ENCODE assay signal across 8 cellular contexts in the genomic region with DNA sequence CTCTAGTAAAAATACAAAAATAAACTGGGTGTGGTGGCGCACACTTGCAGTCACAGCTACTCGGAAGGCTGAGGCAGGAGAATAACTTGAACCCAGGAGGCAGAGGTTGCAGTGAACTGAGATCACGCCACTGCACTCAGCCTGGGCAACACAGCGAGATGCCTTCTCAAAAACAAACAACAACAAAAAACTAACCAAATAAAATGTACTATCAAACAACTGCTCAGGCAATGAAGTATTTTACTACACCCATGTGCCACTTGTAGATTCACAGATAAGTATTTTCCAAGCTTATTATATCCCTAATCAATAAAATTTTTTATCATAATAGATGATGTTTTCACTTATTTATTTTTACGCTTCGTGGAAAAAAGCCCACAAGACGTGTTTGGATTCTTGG. TPM values are rescaled to one million over a fixed set of nuclear protein-coding genes. Genes with fewer than 3 reads are reported as not detected.
DNase-seq lines count a peak whose midpoint lies in the region; TF ChIP-seq lines count a peak whose summit lies in the region.

No MANE protein-coding gene starts in this region.

- H3K36me3 ChIP-seq in GM23248 (ENCODE audit: low read depth), result no peaks in the 10 kb centered on the region

- peaks cover 6% of the 10 kb centered on the region; the same call in 1 of the 2 replicates for H3F3A ChIP-seq in GM23248 (ENCODE audit: insufficient read depth)

- H3K9me3 ChIP-seq in GM23248 (ENCODE audit: low read depth), result no peaks in the 10 kb centered on the region

- H3K27ac ChIP-seq in GM23248 (peak overlapping the region; percentile 95), VCaP (peak overlapping the region; percentile 93)

- no peaks in the 10 kb centered on the region for H3K4me1 ChIP-seq in GM23248 (ENCODE audit: insufficient read depth)

- DNase-seq in GM23248 (no peak), fibroblast of villous mesenchyme (ENCODE audit: low read depth) (no peak), skeletal muscle cell (ENCODE audit: low read depth) (no peak), SKM-1 (lab: John Stamatoyannopoulos, UW; ENCODE audit: unreplicated experiment) (no peak), EL (no peak), NCI-H524 (lab: John Stamatoyannopoulos, UW) (no peak)
- DNase-seq in stimulated activated naive CD4-positive, alpha-beta T cell treated with Interleukin-2 at 50 U/mL for 16 hours (lab: John Stamatoyannopoulos, UW), result no peak

- H3K27me3 ChIP-seq in GM23248 (replicated peaks; ENCODE audit: insufficient read depth), result no peaks in the 10 kb centered on the region

- no peaks in the 10 kb centered on the region for H3K79me2 ChIP-seq in GM23248 (ENCODE audit: insufficient read depth)

- TF ChIP-seq CTCF in VCaP (conservative IDR thresholded peaks at IDR 0.05), result no peak
- no peak for TF ChIP-seq CTCF in fibroblast of villous mesenchyme (IDR thresholded peaks at IDR 0.05; ENCODE audit: insufficient read depth, low read depth, low read length)

- H3K4me3 ChIP-seq in GM23248 (peak overlapping the region; percentile 87), fibroblast of villous mesenchyme (ENCODE audit: low read depth, low read length) (peak overlapping the region; percentile 83), skeletal muscle cell (ENCODE audit: low read depth, low read length) (peak overlapping the region; percentile 90)

- peak overlapping the region; percentile 94 for H2AFZ ChIP-seq in GM23248

- no peaks in the 10 kb centered on the region for H4K20me1 ChIP-seq in GM23248 (ENCODE audit: insufficient read depth)

- H3K4me2 ChIP-seq in GM23248 (ENCODE audit: unreplicated experiment), result peak overlapping the region; percentile 96

- peak overlapping the region; percentile 93 for H3K9ac ChIP-seq in GM23248

- in situ Hi-C loops in GM23248 (cut with MboI), result no loop called here

- H3K9me2 ChIP-seq in GM23248 (ENCODE audit: insufficient read depth), result no peaks in the 10 kb centered on the region

- 34 to 41% methylated on average over 7 of the region's 7 CpGs for WGBS in GM23248 (ENCODE audit: low coverage in 1 of 2, low lambda C conversion rate in 2 of 2, missing lambda C conversion rate in 2 of 2), 2 experiments

RNA-seq across cellular contexts. Expression of gene C11orf65, which starts 0.9 kb away (rescaled TPM):
- not detected in 2 replicates for total RNA-seq in GM23248 (2014; rRNA removed; shearing (Covaris generic))
- polyA plus RNA-seq in GM23248 (2016; fragmentation: Nextera tagmentation; extraction: Ambion mirVana), result 0.58 and 1.1 TPM in 2 replicates
- 0.64 and 0.86 TPM in 2 replicates for total RNA-seq in fibroblast of villous mesenchyme

RNA-seq across cellular contexts. Expression of gene POGLUT3, which starts 31.8 kb away (rescaled TPM):
- total RNA-seq in GM23248 (2014; rRNA removed; shearing (Covaris generic)), result 21.6 and 26.6 TPM in 2 replicates
- polyA plus RNA-seq in GM23248 (2016; fragmentation: Nextera tagmentation; extraction: Ambion mirVana), result 22.9 and 23.9 TPM in 2 replicates
- total RNA-seq in fibroblast of villous mesenchyme, result 40.6 and 60.0 TPM in 2 replicates
